ENCODE assay signal across 14 cellular contexts in the genomic region with DNA sequence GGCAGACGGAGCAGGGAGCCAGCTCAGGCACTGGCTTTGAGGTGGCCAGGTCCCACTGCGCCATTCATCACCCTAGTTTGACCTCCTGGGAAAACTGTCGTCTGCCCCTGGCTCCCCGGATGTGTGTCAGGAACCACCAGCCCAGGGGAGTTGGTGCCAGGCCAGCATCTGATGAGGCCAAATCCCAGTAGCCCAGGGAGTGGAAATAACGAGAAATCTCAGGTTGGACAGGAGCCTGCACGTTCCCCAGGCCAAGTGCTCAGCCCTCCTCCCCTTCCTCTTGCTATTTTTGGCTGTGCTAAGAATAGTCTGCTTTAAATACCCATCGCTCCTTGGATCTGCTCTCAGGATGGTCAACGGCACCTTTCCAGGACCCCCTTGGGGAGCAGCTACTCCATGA.
DNase-seq lines count a peak whose midpoint lies in the region; ATAC-seq, FAIRE-seq and TF ChIP-seq lines count a peak whose summit lies in the region.
"Had no signal": no experiment of that assay in that cellular context is flagged by ENCODE, and none has a peak within 500 bp of the region (broad histone marks: within the 10 kb centered on the region; RNA-seq: fewer than 3 reads in every experiment).

No MANE protein-coding gene starts in this region.

- ATAC-seq in HG03354 (IDR thresholded peaks at IDR 0.05; ENCODE audit: poor library complexity, severe bottlenecking, unreplicated experiment), result no peak

- H3K9me3 ChIP-seq in kidney (ENCODE audit: control insufficient read depth in 1 of 2, low read length in 2 of 2) (no peaks in the 10 kb centered on the region), stomach (no peaks in the 10 kb centered on the region), OCI-LY7 (ENCODE audit: low read length) (no peaks in the 10 kb centered on the region)

- no peaks in the 10 kb centered on the region for H4K20me1 ChIP-seq in OCI-LY7 (ENCODE audit: insufficient read depth, low read length)

- no peak overlapping the region for H3K4me2 ChIP-seq in OCI-LY7 (ENCODE audit: low read length)

- no peak overlapping the region for H2AFZ ChIP-seq in OCI-LY7 (ENCODE audit: low read length)

- TF ChIP-seq CTCF in kidney (IDR thresholded peaks at IDR 0.05; ENCODE audit: borderline replicate concordance, extremely low read depth, insufficient read depth), result no peak
- no peak for TF ChIP-seq CTCF in stomach (IDR thresholded peaks at IDR 0.05)
- no peak for TF ChIP-seq CTCF in OCI-LY7 (conservative IDR thresholded peaks at IDR 0.05; ENCODE audit: low read length)

- H3K27ac ChIP-seq in kidney (ENCODE audit: low read depth in 2 of 2, low read length in 2 of 2), result peak overlapping the region; percentile 55 to 79
- peak overlapping the region in 3 of 5 donors; percentile 25 to 81 (median 36) for H3K27ac ChIP-seq in stomach
- no peak overlapping the region for H3K27ac ChIP-seq in OCI-LY7 (ENCODE audit: low read depth, low read length, poor library complexity, severe bottlenecking)
- H3K27ac ChIP-seq: epithelial cell of prostate had no signal

- no peaks in the 10 kb centered on the region for H3K27me3 ChIP-seq in stomach

- H3K4me3 ChIP-seq in kidney (ENCODE audit: low read length in 2 of 2) (no peak overlapping the region), stomach (no peak overlapping the region), OCI-LY7 (ENCODE audit: low read depth, low read length, poor library complexity, severe bottlenecking) (no peak overlapping the region)

- H3K36me3 ChIP-seq in kidney (ENCODE audit: control insufficient read depth in 1 of 2, insufficient read depth in 2 of 2, low read length in 2 of 2) (peaks cover 12 to 32% of the 10 kb centered on the region in 2 donors), stomach (peaks cover 21 to 98% (median 84%) of the 10 kb centered on the region in 4 donors), OCI-LY7 (ENCODE audit: insufficient read depth, low read length) (peaks cover 47% of the 10 kb centered on the region)

- CTCF ChIA-PET in OCI-LY7 (lab: Charles Lee; ENCODE audit: unreplicated experiment), result interaction anchor here (0.7 kb wide), 1 partner anchor 1916 kb away, joined by 3 read pairs; no protein-coding TSS in a partner anchor

- POLR2A ChIA-PET in OCI-LY7 (lab: Charles Lee), result no interaction called here

- intact Hi-C loops in kidney (cut with DNase I) (no loop called here), stomach (cut with DNase I; ENCODE audit: low total_unique reads) (no loop called here), OCI-LY7 (cut with micrococcal nuclease; ENCODE audit: unreplicated experiment) (no loop called here)

- 35 to 54% (median 37%) methylated on average over 8 of the region's 8 CpGs for WGBS in stomach, 5 donors

- TF ChIP-seq POLR2A in stomach (IDR thresholded peaks at IDR 0.05), result no peak

- H3K9ac ChIP-seq in kidney (ENCODE audit: low read length in 2 of 2), result no peak overlapping the region

- no peaks in the 10 kb centered on the region for H3K9me2 ChIP-seq in OCI-LY7 (ENCODE audit: insufficient read depth, low read length)

- peak; percentile 43 for DNase-seq in GM04504 (ENCODE audit: low read depth)
- DNase-seq in cerebellar cortex (ENCODE audit: low spot score), result peak; percentile 67
- no peak for DNase-seq in kidney
- DNase-seq in stomach, result peak; percentile 36
- no peak for DNase-seq in OCI-LY7 (ENCODE audit: low spot score)
- no peak for DNase-seq in urothelium cell line (ENCODE audit: low spot score)
- DNase-seq in NCI-H1105 treated with DMSO at 0.1 percent for 48 hours (lab: John Stamatoyannopoulos, UW), result no peak
- DNase-seq: activated B cell treated with CpG ODN at 0.5 μM for 24 hours, activated gamma-delta T cell treated with Interleukin-2 at 50 U/mL for 16 hours, NCI-H2081, RPMI8226 had no signal

- no peak for TF ChIP-seq EP300 in stomach (IDR thresholded peaks at IDR 0.05)

- BruUV-seq in OCI-LY7 (replicated peaks; lab: Mats Ljungman, UMichigan), result no TSS peak

- no peaks in the 10 kb centered on the region for H3K79me2 ChIP-seq in OCI-LY7 (ENCODE audit: insufficient read depth, low read depth, low read length)

- FAIRE-seq in kidney (lab: Jason Lieb, UNC) (no peak), urothelium cell line (lab: Jason Lieb, UNC) (no peak)
- FAIRE-seq: HTR-8/SVneo had no signal

- H3K4me1 ChIP-seq in kidney (ENCODE audit: control insufficient read depth in 1 of 2, insufficient read depth in 1 of 2, low read depth in 1 of 2, low read length in 2 of 2) (peaks cover 15 to 50% of the 10 kb centered on the region in 2 donors), stomach (peaks cover 29 to 73% (median 53%) of the 10 kb centered on the region in 4 donors), OCI-LY7 (ENCODE audit: insufficient read depth, low read length, poor library complexity, severe bottlenecking) (no peaks in the 10 kb centered on the region)

Comparison
In these comparisons a context has a peak if more than half of its experiments do, and no peak if none do; other contexts are left out.
1. DNase-seq: peak in GM04504 (single experiment), cerebellar cortex (single experiment) and stomach (single experiment); none in kidney (single experiment), OCI-LY7 (single experiment), urothelium cell line (single experiment) and NCI-H1105 treated with DMSO at 0.1 percent for 48 hours (single experiment).